Comparison of ENCODE assay signal across 8 cellular contexts in the genomic region with DNA sequence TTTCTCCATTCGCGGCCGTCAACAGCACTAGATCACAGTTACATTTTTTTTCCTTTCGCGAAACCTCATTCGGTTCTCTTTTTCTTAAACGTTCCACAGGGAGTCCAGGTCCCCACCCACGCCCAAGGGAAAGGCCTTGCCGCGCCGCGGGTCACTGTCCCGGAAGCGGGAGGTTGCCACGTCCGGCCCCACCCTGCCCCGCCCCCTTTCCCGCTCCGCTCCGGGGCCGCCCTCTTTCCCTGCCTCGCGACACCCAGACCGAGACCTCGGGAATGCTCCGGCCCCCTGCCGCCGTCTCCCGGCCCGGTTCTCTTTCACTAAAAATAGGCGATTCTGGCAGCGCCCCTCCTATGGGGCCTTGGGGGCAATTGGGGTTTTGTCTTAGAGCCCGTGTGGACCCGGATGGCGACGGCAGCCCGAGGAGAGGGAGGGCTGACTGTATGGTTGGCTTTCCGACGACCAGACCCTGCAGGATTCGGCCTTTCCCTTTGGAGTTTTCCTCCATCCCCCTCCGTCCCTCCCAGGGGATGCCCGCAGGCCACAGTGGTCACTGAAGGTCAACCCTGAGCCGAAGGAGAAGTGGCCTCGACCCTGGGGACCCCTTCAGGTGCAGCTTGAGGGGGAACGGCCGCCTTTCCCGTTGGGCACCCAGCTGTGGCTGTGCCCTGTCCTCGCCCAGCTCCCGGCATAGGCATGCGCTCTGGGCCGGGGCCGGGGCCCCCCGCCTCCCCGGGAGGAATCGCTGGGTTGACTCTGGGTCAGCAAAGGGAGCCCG. TPM values are rescaled to one million over a fixed set of nuclear protein-coding genes. Genes with fewer than 3 reads are reported as not detected.
DNase-seq lines count a peak whose midpoint lies in the region; ATAC-seq and TF ChIP-seq lines count a peak whose summit lies in the region.

No MANE protein-coding gene starts in this region.

- no peak for TF ChIP-seq EP300 in stomach (IDR thresholded peaks at IDR 0.05)

- peak; percentile 94 for DNase-seq in AG08396 (ENCODE audit: low spot score)
- peak; percentile 87 for DNase-seq in GM20000 (ENCODE audit: low spot score)
- peak; percentile 87 for DNase-seq in HuH-7 (ENCODE audit: low spot score)
- DNase-seq in activated CD8-positive, alpha-beta memory T cell treated with anti-CD3 and anti-CD28 coated beads, Interleukin-2, amount 50 U/mL, for 48 hours = peak; percentile 91
- no peak for DNase-seq in esophagus squamous epithelium (lab: John Stamatoyannopoulos, UW)
- peak; percentile 47 for DNase-seq in natural killer cell
- DNase-seq in stomach = peak; percentile 91

- intact Hi-C loops in esophagus squamous epithelium (cut with DNase I) = no loop called here
- intact Hi-C loops in natural killer cell (cut with micrococcal nuclease) = no loop called here
- intact Hi-C loops in stomach (cut with DNase I; ENCODE audit: low total_unique reads) = no loop called here

- ATAC-seq in natural killer cell = peak; percentile 17 to 43 (median 19)
- no peak for ATAC-seq in HG03378 (IDR thresholded peaks at IDR 0.05; ENCODE audit: unreplicated experiment)

- no peak for TF ChIP-seq CTCF in GM20000 (IDR thresholded peaks at IDR 0.05; ENCODE audit: extremely low read depth, missing control alignments)
- TF ChIP-seq CTCF in esophagus squamous epithelium (IDR thresholded peaks at IDR 0.05) = peak in 1 of 6 experiments; percentile 3
- TF ChIP-seq CTCF in natural killer cell (IDR thresholded peaks at IDR 0.05) = no peak
- no peak for TF ChIP-seq CTCF in stomach (IDR thresholded peaks at IDR 0.05)

- peak overlapping the region; percentile 90 to 98 (median 96) for H3K27ac ChIP-seq in esophagus squamous epithelium
- H3K27ac ChIP-seq in stomach = peak overlapping the region; percentile 96 to 99 (median 97)

- H3K9me3 Mint-ChIP-seq in natural killer cell = no peaks in the 10 kb centered on the region

- H3K9me3 ChIP-seq in esophagus squamous epithelium (no peaks in the 10 kb centered on the region), stomach (no peaks in the 10 kb centered on the region)

- H3K27me3 ChIP-seq in esophagus squamous epithelium (no peaks in the 10 kb centered on the region), stomach (no peaks in the 10 kb centered on the region)

- H3K4me1 Mint-ChIP-seq in natural killer cell = peaks cover 65 to 90% of the 10 kb centered on the region in 2 donors

- WGBS in esophagus squamous epithelium, 2 donors = 0 to 2% methylated on average over 16 to 22 of the region's 56 CpGs
- 0 to 1% (median 0%) methylated on average over 54 to 56 of the region's 56 CpGs for WGBS in stomach, 5 donors

- peak in 2 of 4 donors; percentile 43 to 81 for TF ChIP-seq POLR2A in esophagus squamous epithelium (IDR thresholded peaks at IDR 0.05)
- TF ChIP-seq POLR2A in stomach (IDR thresholded peaks at IDR 0.05) = peak in 1 of 4 donors; percentile 9

- H3K4me3 Mint-ChIP-seq in natural killer cell = peak overlapping the region; percentile 97

- H3K4me3 ChIP-seq in esophagus squamous epithelium (peak overlapping the region; percentile 57 to 97 (median 86)), stomach (peak overlapping the region; percentile 69 to 79 (median 75))

- peak overlapping the region; percentile 98 to 99 for H3K27ac Mint-ChIP-seq in natural killer cell

- H3K36me3 ChIP-seq in esophagus squamous epithelium (peaks cover 0 to 12% (median 4%) of the 10 kb centered on the region in 3 donors), stomach (peaks cover 10 to 21% (median 16%) of the 10 kb centered on the region in 4 donors)

- H3K27me3 Mint-ChIP-seq in natural killer cell (ENCODE audit: low read depth in 2 of 2) = no peaks in the 10 kb centered on the region

- H3K4me1 ChIP-seq in esophagus squamous epithelium (peaks cover 39 to 85% (median 58%) of the 10 kb centered on the region in 3 donors), stomach (peaks cover 53 to 74% (median 70%) of the 10 kb centered on the region in 4 donors)

- H3K36me3 Mint-ChIP-seq in natural killer cell = no peaks in the 10 kb centered on the region

RNA-seq across cellular contexts. Expression of a gene that starts 2.8 kb away (rescaled TPM):
- 1,000 to 10,000 TPM; 1,705 to 2,735 (median 2,064) TPM for total RNA-seq in esophagus squamous epithelium
- total RNA-seq in natural killer cell = 1,000 to 10,000 TPM; 1,089 to 1,233 (median 1,138) TPM
- 1,000 to 10,000 TPM in 3 of 5 donors, 100 to 1,000 TPM in 2; 814 to 2,131 (median 1,334) TPM for total RNA-seq in stomach
- polyA plus RNA-seq in stomach = 1,000 to 10,000 TPM; 2,190 to 3,034 (median 2,228) TPM

RNA-seq across cellular contexts. Expression of a gene that starts 14.5 kb away (rescaled TPM):
- 10 to 100 TPM in 1 of 4 donors, 1 to 10 TPM in 3; 2.0 to 11.1 (median 3.3) TPM for total RNA-seq in esophagus squamous epithelium
- 10 to 100 TPM; 43.4 to 60.0 (median 44.4) TPM for total RNA-seq in natural killer cell
- total RNA-seq in stomach = 10 to 100 TPM; 11.9 to 29.9 (median 14.3) TPM
- polyA plus RNA-seq in stomach = 1 to 10 TPM; 3.8 to 8.1 (median 3.9) TPM

RNA-seq across cellular contexts. Expression of a gene that starts 23.4 kb away (rescaled TPM):
- total RNA-seq in esophagus squamous epithelium (10 to 100 TPM; 12.0 to 22.1 (median 13.8) TPM), natural killer cell (10 to 100 TPM; 33.4 to 41.6 (median 36.0) TPM), stomach (10 to 100 TPM in 4 of 5 donors, 1 to 10 TPM in 1; 2.3 to 70.4 (median 10.3) TPM)
- polyA plus RNA-seq in stomach = 10 to 100 TPM; 13.8 to 26.1 (median 18.2) TPM

RNA-seq across cellular contexts. Expression of a gene that starts 41.5 kb away (rescaled TPM):
- total RNA-seq in esophagus squamous epithelium = 10 to 100 TPM; 44.8 to 80.6 (median 54.5) TPM
- 1 to 10 TPM in 1 of 3 donors, under 1 TPM in 1, not detected in 1; 0.73 to 1.2 TPM for total RNA-seq in natural killer cell
- total RNA-seq in stomach = 1 to 10 TPM in 3 of 5 donors, under 1 TPM in 1, not detected in 1; 0.45 to 7.5 (median 3.4) TPM
- polyA plus RNA-seq in stomach = 10 to 100 TPM in 1 of 3 donors, 1 to 10 TPM in 1, under 1 TPM in 1; 0.93 to 20.4 (median 3.4) TPM
